30 cellular contexts compared by ENCODE assay signal in genomic region chr4:91212140-91212681, GRCh38.
"Had no signal": no experiment of that assay in that cellular context is flagged by ENCODE, and none has a peak within 500 bp of the region (broad histone marks: within the 10 kb centered on the region; RNA-seq: fewer than 3 reads in every experiment).

No MANE protein-coding gene starts in this region.

- H3K9me3 ChIP-seq: lower lobe of right lung, pancreas, prostate gland, testis, thyroid gland, transverse colon, upper lobe of left lung, vagina had no signal

- H3K4me3 Mint-ChIP-seq: mesothelial cell of epicardium; naive B cell; natural killer cell; nephron progenitor cell; stimulated activated naive B cell treated with anti-CD40 and anti-IgM and Interleukin-4, amounts not matched to agents 10 μg/mL and 1 μg/mL and 100 μg/mL, for 72 hours had no signal

- H3K4me3 ChIP-seq: left lung, lower lobe of right lung, pancreas, prostate gland, skin epidermis, stomach, testis, thyroid gland, transverse colon, upper lobe of left lung, vagina had no signal

- H3K27ac ChIP-seq: left lung, lower lobe of right lung, pancreas, prostate gland, skin epidermis, stomach, testis, thyroid gland, transverse colon, upper lobe of left lung, vagina had no signal

- H3K4me1 ChIP-seq: left lung, lower lobe of right lung, pancreas, prostate gland, stomach, testis, thyroid gland, transverse colon, upper lobe of left lung, vagina had no signal

- H3K36me3 ChIP-seq: left lung, lower lobe of right lung, pancreas, prostate gland, stomach, thyroid gland, transverse colon, upper lobe of left lung, vagina had no signal

- H3K36me3 Mint-ChIP-seq: mesothelial cell of epicardium; natural killer cell; stimulated activated naive B cell treated with anti-CD40 and anti-IgM and Interleukin-4, amounts not matched to agents 10 μg/mL and 1 μg/mL and 100 μg/mL, for 72 hours had no signal

- H3K27me3 ChIP-seq: left lung, pancreas, stomach, testis, thyroid gland, transverse colon, upper lobe of left lung, vagina had no signal

- H3K27me3 Mint-ChIP-seq: naive B cell; stimulated activated naive B cell treated with anti-CD40 and anti-IgM and Interleukin-4, amounts not matched to agents 10 μg/mL and 1 μg/mL and 100 μg/mL, for 72 hours had no signal

- H3K4me1 Mint-ChIP-seq: mesothelial cell of epicardium; naive B cell; natural killer cell; nephron progenitor cell; stimulated activated naive B cell treated with anti-CD40 and anti-IgM and Interleukin-4, amounts not matched to agents 10 μg/mL and 1 μg/mL and 100 μg/mL, for 72 hours had no signal

- H3K27ac Mint-ChIP-seq: mesothelial cell of epicardium; naive B cell; natural killer cell; nephron progenitor cell; stimulated activated naive B cell treated with anti-CD40 and anti-IgM and Interleukin-4, amounts not matched to agents 10 μg/mL and 1 μg/mL and 100 μg/mL, for 72 hours had no signal

- ATAC-seq: left colon; left lung; lower lobe of right lung; natural killer cell; pancreas; right cardiac atrium; sciatic nerve; stimulated activated naive B cell treated with anti-CD40 and anti-IgM and Interleukin-4, amounts not matched to agents 10 μg/mL and 1 μg/mL and 100 μg/mL, for 72 hours; stimulated activated naive CD8-positive, alpha-beta T cell treated with anti-CD3 and anti-CD28 coated beads, Interleukin-15, Interleukin-2, amounts not matched to agents 100 U/mL and 50 U/mL, for 24 hours had no signal

- DNase-seq: hippocampal formation; left colon; left lung; lower lobe of right lung; mammary epithelial cell; mesenchymal stem cell; naive B cell; natural killer cell; nephron progenitor cell; nucleus accumbens; pancreas; posterior cingulate gyrus; retina; right cardiac atrium; stimulated activated CD4-positive, alpha-beta T cell treated with anti-CD3 and anti-CD28 coated beads, Interleukin-12 subunit alpha, Interleukin-12 subunit beta, amount 100 ng/mL, for 4 hours; stimulated activated CD4-positive, alpha-beta T cell treated with anti-CD3 and anti-CD28 coated beads, Interleukin-15, amount 100 ng/mL, for 24 hours; stimulated activated CD4-positive, alpha-beta T cell treated with anti-CD3 and anti-CD28 coated beads, Interleukin-2, amount 100 ng/mL, for 24 hours; stimulated activated CD4-positive, alpha-beta T cell treated with anti-CD3 and anti-CD28 coated beads, Interleukin-4, amount 100 ng/mL, for 1 hour; stimulated activated naive B cell treated with anti-CD40 and anti-IgM and Interleukin-4, amounts not matched to agents 10 μg/mL and 1 μg/mL and 100 μg/mL, for 72 hours; stimulated activated naive CD8-positive, alpha-beta T cell treated with anti-CD3 and anti-CD28 coated beads, Interleukin-15, Interleukin-2, amounts not matched to agents 100 U/mL and 50 U/mL, for 24 hours; stomach; testis; thyroid gland; transverse colon; upper lobe of left lung had no signal
